Comparison of ENCODE assay signal across 8 cellular contexts in genomic region chr17:31596382-31597323, GRCh38.
A peak's percentile ranks its signal among the peaks of the same experiment; 100 is the strongest.
DNase-seq lines count a peak whose midpoint lies in the region; ATAC-seq and TF ChIP-seq lines count a peak whose summit lies in the region.

No MANE protein-coding gene starts in this region.

- peak; percentile 40 for DNase-seq in DMS 273 treated with DMSO at 0.1 percent for 48 hours (lab: John Stamatoyannopoulos, UW)
- peak; percentile 99 for DNase-seq in LHCN-M2 (ENCODE audit: low read depth)
- DNase-seq in ascending aorta (ENCODE audit: low spot score in 2 of 2), result peak; percentile 93 to 98
- peak; percentile 78 to 87 (median 87) for DNase-seq in right cardiac atrium
- peak; percentile 89 to 94 for DNase-seq in gastrocnemius medialis
- no peak for DNase-seq in immature natural killer cell

- no peaks in the 10 kb centered on the region for H3K36me3 Mint-ChIP-seq in immature natural killer cell

- H3K4me1 Mint-ChIP-seq in immature natural killer cell, result peaks cover 7 to 10% of the 10 kb centered on the region in 2 donors

- no peaks in the 10 kb centered on the region for H3K27me3 ChIP-seq in ascending aorta
- H3K27me3 ChIP-seq in right cardiac atrium (ENCODE audit: control insufficient read depth, insufficient read depth), result no peaks in the 10 kb centered on the region
- no peaks in the 10 kb centered on the region for H3K27me3 ChIP-seq in gastrocnemius medialis

- in situ Hi-C loops in gastrocnemius medialis (cut with MboI; ENCODE audit: low sequenced_read_pairs in 4 of 4), result no loop called here

- no peak overlapping the region for H3K4me3 ChIP-seq in ascending aorta
- no peak overlapping the region for H3K4me3 ChIP-seq in right cardiac atrium (ENCODE audit: low read length)
- H3K4me3 ChIP-seq in gastrocnemius medialis, result no peak overlapping the region

- WGBS in right cardiac atrium, result 46% methylated on average over 16 of the region's 16 CpGs

- no peak overlapping the region for H3K4me3 Mint-ChIP-seq in immature natural killer cell

- no peaks in the 10 kb centered on the region for H3K9me3 Mint-ChIP-seq in immature natural killer cell

- TF ChIP-seq POLR2A in gastrocnemius medialis (IDR thresholded peaks at IDR 0.05), result peak; percentile 23 to 35

- TF ChIP-seq CTCF in ascending aorta (IDR thresholded peaks at IDR 0.05) (peak in 1 of 3 experiments; percentile 20), gastrocnemius medialis (IDR thresholded peaks at IDR 0.05 in 4 of 5, conservative IDR thresholded peaks at IDR 0.05 in 1 of 5) (peak in 2 of 5 experiments; percentile 24 to 33)

- H3K27ac ChIP-seq in ascending aorta (peak overlapping the region; percentile 87 to 93), right cardiac atrium (ENCODE audit: low read length) (peak overlapping the region; percentile 87), gastrocnemius medialis (peak overlapping the region; percentile 88 to 96 (median 90))

- H3K9me3 ChIP-seq in ascending aorta (no peaks in the 10 kb centered on the region), right cardiac atrium (ENCODE audit: control insufficient read depth, low read length) (no peaks in the 10 kb centered on the region), gastrocnemius medialis (no peaks in the 10 kb centered on the region)

- peaks cover 0 to 9% of the 10 kb centered on the region in 2 donors for H3K36me3 ChIP-seq in ascending aorta
- H3K36me3 ChIP-seq in gastrocnemius medialis, result no peaks in the 10 kb centered on the region

- intact Hi-C loops in ascending aorta (cut with DNase I) (loop anchor here (1.0 to 2.0 kb wide), 4 partner anchors 16 to 176 kb away; no protein-coding TSS in a partner anchor), right cardiac atrium (cut with DNase I) (loop anchor here in 1 of 4 donors (5.0 kb wide), 1 partner anchor 56 kb away; no protein-coding TSS in a partner anchor), gastrocnemius medialis (cut with DNase I; ENCODE audit: low total_unique reads) (loop anchor here (1.0 to 5.0 kb wide), 2 partner anchors 38 to 109 kb away; no protein-coding TSS in a partner anchor)

- no peaks in the 10 kb centered on the region for H3K27me3 Mint-ChIP-seq in immature natural killer cell (ENCODE audit: low read depth in 3 of 3)

- peak overlapping the region in 2 of 6 donors; percentile 30 to 64 for H3K27ac Mint-ChIP-seq in immature natural killer cell

- peaks cover 23 to 43% of the 10 kb centered on the region in 2 donors for H3K4me1 ChIP-seq in ascending aorta
- H3K4me1 ChIP-seq in right cardiac atrium (ENCODE audit: control insufficient read depth, insufficient read depth, low read length), result peaks cover 8% of the 10 kb centered on the region
- peaks cover 17 to 29% of the 10 kb centered on the region in 2 donors for H3K4me1 ChIP-seq in gastrocnemius medialis

- ATAC-seq in GM21367 (IDR thresholded peaks at IDR 0.05; ENCODE audit: unreplicated experiment) (peak; percentile 63), right cardiac atrium (peak; percentile 92 to 95), gastrocnemius medialis (peak; percentile 89 to 91), GM19395 (IDR thresholded peaks at IDR 0.05; ENCODE audit: unreplicated experiment) (no peak)

Comparison
In these comparisons a context has a peak if more than half of its experiments do, and no peak if none do; other contexts are left out.
1. DNase-seq: peak in DMS 273 treated with DMSO at 0.1 percent for 48 hours (single experiment), LHCN-M2 (single experiment), ascending aorta (2 of 2), right cardiac atrium (3 of 3) and gastrocnemius medialis (2 of 2); none in immature natural killer cell (0 of 3).
2. Peak in every context shown above with its lines, with median percentiles within 50 percentile points of each other: H3K27ac ChIP-seq.